23 cellular contexts compared by ENCODE assay signal in genomic region chr12:116018282-116018681, GRCh38.
"Had no signal": no experiment of that assay in that cellular context is flagged by ENCODE, and none has a peak within 500 bp of the region (broad histone marks: within the 10 kb centered on the region; RNA-seq: fewer than 3 reads in every experiment).

No MANE protein-coding gene starts in this region.

- ATAC-seq: activated CD8-positive, alpha-beta memory T cell treated with anti-CD3 and anti-CD28 coated beads, Interleukin-2, amount 10 ng/mL, durations not matched to agents 7 days and 5 days; activated CD8-positive, alpha-beta T cell treated with anti-CD3 and anti-CD28 coated beads for 36 hours; activated naive CD8-positive, alpha-beta T cell treated with anti-CD3 and anti-CD28 coated beads, Interleukin-2, amount 50 U/mL, for 24 hours; left colon; naive thymus-derived CD4-positive, alpha-beta T cell; stimulated activated naive CD8-positive, alpha-beta T cell treated with anti-CD3 and anti-CD28 coated beads, Interleukin-15, Interleukin-2, amounts not matched to agents 100 U/mL and 50 U/mL, for 24 hours; upper lobe of right lung had no signal

- DNase-seq: activated CD4-positive, alpha-beta T cell treated with anti-CD3 and anti-CD28 coated beads, Interleukin-2, amount 10 ng/mL, durations not matched to agents 7 days and 5 days; activated CD4-positive, CD25-positive, alpha-beta regulatory T cell treated with anti-CD3 and anti-CD28 coated beads, Interleukin-2, amount 50 U/mL, for 72 hours; activated CD8-positive, alpha-beta memory T cell treated with anti-CD3 and anti-CD28 coated beads, Interleukin-2, amount 10 ng/mL, durations not matched to agents 7 days and 5 days; activated CD8-positive, alpha-beta T cell treated with anti-CD3 and anti-CD28 coated beads for 36 hours; activated gamma-delta T cell; activated naive CD4-positive, alpha-beta T cell treated with anti-CD3 and anti-CD28 coated beads, Interleukin-2, amount 50 U/mL, for 16 hours; activated naive CD8-positive, alpha-beta T cell treated with anti-CD3 and anti-CD28 coated beads, Interleukin-2, amount 50 U/mL, for 24 hours; activated T-cell treated with anti-CD3 and anti-CD28 coated beads for 4 hours; anterior cingulate cortex; caudate nucleus; dermis blood vessel endothelial cell; effector CD8-positive, alpha-beta T cell; heart right ventricle; left colon; naive thymus-derived CD4-positive, alpha-beta T cell; stimulated activated CD4-positive, alpha-beta T cell treated with anti-CD3 and anti-CD28 coated beads, Interleukin-12 subunit alpha, Interleukin-12 subunit beta, amount 100 ng/mL, for 4 hours; stimulated activated CD4-positive, alpha-beta T cell treated with anti-CD3 and anti-CD28 coated beads, Interleukin-4, amount 100 ng/mL, for 4 hours; stimulated activated naive CD8-positive, alpha-beta T cell treated with anti-CD3 and anti-CD28 coated beads, Interleukin-15, Interleukin-2, amounts not matched to agents 100 U/mL and 50 U/mL, for 24 hours; substantia nigra; thyroid gland; upper lobe of right lung; WERI-Rb-1 had no signal

- H3K9me3 ChIP-seq: heart right ventricle, thyroid gland, upper lobe of right lung had no signal

- H3K27ac ChIP-seq: heart right ventricle, thyroid gland, upper lobe of right lung, WERI-Rb-1 had no signal

- H3K4me3 ChIP-seq: heart right ventricle, thyroid gland, upper lobe of right lung had no signal

- H3K27me3 ChIP-seq: heart right ventricle, thyroid gland, upper lobe of right lung had no signal

- FAIRE-seq: keratinocyte had no signal
